In the genomic region with DNA sequence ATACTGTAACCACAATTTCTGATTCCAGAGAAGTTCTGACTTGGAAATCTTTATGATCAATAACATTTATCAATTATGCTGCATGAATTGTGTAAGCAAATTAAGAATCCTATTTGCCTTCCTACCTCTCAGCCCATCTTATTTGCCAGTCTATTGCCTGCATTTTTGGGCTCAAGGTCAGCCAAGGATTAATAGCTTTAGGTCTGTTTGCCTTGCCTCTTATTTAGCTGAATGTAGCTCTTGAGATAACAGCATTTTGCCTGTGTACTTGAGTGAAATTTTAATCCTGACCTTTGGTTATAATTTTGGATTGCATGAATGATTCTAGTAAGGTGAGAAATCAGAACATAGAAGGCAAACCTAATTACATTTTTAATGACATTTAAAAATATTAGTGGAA, we compare ENCODE assay signal across 22 cellular contexts. TPM values are rescaled to one million over a fixed set of nuclear protein-coding genes. Genes with fewer than 3 reads are reported as not detected.
DNase-seq lines count a peak whose midpoint lies in the region; ATAC-seq, FAIRE-seq and TF ChIP-seq lines count a peak whose summit lies in the region.
"Had no signal": no experiment of that assay in that cellular context is flagged by ENCODE, and none has a peak within 500 bp of the region (broad histone marks: within the 10 kb centered on the region; RNA-seq: fewer than 3 reads in every experiment).

No MANE protein-coding gene starts in this region.

- ATAC-seq in left lung (peak; percentile 84), GM18870 (IDR thresholded peaks at IDR 0.05; ENCODE audit: unreplicated experiment) (no peak), GM21528 (IDR thresholded peaks at IDR 0.05; ENCODE audit: low FRiP score, unreplicated experiment) (no peak)
- ATAC-seq: A549 had no signal

- TF ChIP-seq CTCF in left lung (IDR thresholded peaks at IDR 0.05), result no peak

- no peaks in the 10 kb centered on the region for H3K27me3 ChIP-seq in left lung

- FAIRE-seq in RCC 7860 (lab: Jason Lieb, UNC), result no peak
- FAIRE-seq: A549, GM18507 had no signal

- no peaks in the 10 kb centered on the region for H3K36me3 ChIP-seq in left lung

- intact Hi-C loops in left lung (cut with DNase I), result no loop called here

- no peaks in the 10 kb centered on the region for H3K9me3 ChIP-seq in left lung
- H3K9me3 ChIP-seq: A549 had no signal

- peak; percentile 28 for DNase-seq in NCI-H82 (lab: John Stamatoyannopoulos, UW)
- DNase-seq in NCI-H82 treated with DMSO at 0.1 percent for 48 hours (lab: John Stamatoyannopoulos, UW; ENCODE audit: unreplicated experiment), result no peak
- DNase-seq in NCI-H2029 (lab: John Stamatoyannopoulos, UW), result peak; percentile 1
- peak; percentile 17 for DNase-seq in NCI-H774 (lab: John Stamatoyannopoulos, UW)
- no peak for DNase-seq in left lung
- no peak for DNase-seq in RCC 7860 (ENCODE audit: low spot score)
- DNase-seq: MV-4-11, NCI-H1436, NCI-H187 treated with DMSO at 0.1 percent for 48 hours, NCI-H2171, NCI-H446, NCI-H526, Right ventricle myocardium superior, T1000 had no signal

- no peaks in the 10 kb centered on the region for H3K4me1 ChIP-seq in left lung
- H3K4me1 ChIP-seq: A549 had no signal

- no peak overlapping the region for H3K4me3 ChIP-seq in left lung
- H3K4me3 ChIP-seq: A549 had no signal

- no peak overlapping the region for H3K27ac ChIP-seq in left lung
- H3K27ac ChIP-seq: A549, KMS-11 had no signal

RNA-seq across cellular contexts. Expression of gene MYO3B, which starts 51.2 kb away (rescaled TPM):
- total RNA-seq in left lung, result 1 to 10 TPM in 1 of 2 donors, not detected in 1; 1.3 TPM
- total RNA-seq: B cell, Daoy, HT1080, Right ventricle myocardium superior had no signal

Comparison
In these comparisons a context has a peak if more than half of its experiments do, and no peak if none do; other contexts are left out.
1. DNase-seq: peak in NCI-H82 (single experiment), NCI-H2029 (single experiment) and NCI-H774 (single experiment); none in NCI-H82 treated with DMSO at 0.1 percent for 48 hours (single experiment), left lung (0 of 2) and RCC 7860 (single experiment).